In the genomic region with DNA sequence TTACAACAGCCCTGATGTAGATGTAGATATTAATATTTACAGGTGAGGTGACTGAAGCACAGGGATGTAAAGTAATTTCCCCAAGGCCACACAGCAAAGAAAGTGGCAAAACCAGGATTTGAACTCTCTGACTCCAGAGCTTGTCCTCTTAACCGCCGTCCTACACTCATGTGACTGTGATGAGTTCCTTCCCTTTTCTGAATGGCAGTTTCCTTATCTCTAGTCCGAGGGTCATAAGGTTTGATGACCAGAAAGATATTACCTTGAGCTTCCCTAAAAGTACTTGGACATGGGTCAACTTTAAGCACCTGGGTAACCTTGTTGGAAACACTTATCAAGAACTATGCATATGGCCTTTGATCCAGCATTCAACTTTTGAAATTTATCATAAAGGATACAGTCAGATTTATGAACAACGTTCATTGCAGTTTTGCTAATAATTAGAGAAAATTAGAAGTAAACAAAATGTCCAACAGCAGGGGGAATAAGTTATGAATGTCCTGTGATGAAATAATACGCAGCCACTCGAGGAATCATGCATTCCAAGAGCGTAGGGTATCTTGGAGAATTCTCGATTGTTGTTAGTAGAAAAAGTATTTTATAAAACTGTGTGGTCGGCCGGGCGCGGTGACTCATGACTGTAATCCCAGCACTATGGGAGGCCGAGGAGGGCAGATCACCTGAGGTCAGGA, we compare ENCODE assay signal across 17 cellular contexts. TPM values are rescaled to one million over a fixed set of nuclear protein-coding genes. Genes with fewer than 3 reads are reported as not detected.
"Had no signal": no experiment of that assay in that cellular context is flagged by ENCODE, and none has a peak within 500 bp of the region (broad histone marks: within the 10 kb centered on the region; RNA-seq: fewer than 3 reads in every experiment).

No MANE protein-coding gene starts in this region.

- H3K4me3 ChIP-seq: ascending aorta, breast epithelium, left ventricle myocardium inferior, sigmoid colon, stomach, testis had no signal

- DNase-seq: activated CD4-positive, alpha-beta T cell treated with anti-CD3 and anti-CD28 coated beads, Interleukin-2, amount 10 ng/mL, durations not matched to agents 7 days and 5 days; activated CD8-positive, alpha-beta memory T cell treated with anti-CD3 and anti-CD28 coated beads for 24 hours; activated naive CD8-positive, alpha-beta T cell treated with anti-CD3 and anti-CD28 coated beads, Interleukin-2, amount 10 ng/mL, durations not matched to agents 7 days and 5 days; cerebellar nuclear complex; effector CD8-positive, alpha-beta T cell; glutamatergic neuron; hypothalamus; left ventricle myocardium inferior; mesendoderm; sigmoid colon; stimulated activated CD4-positive, alpha-beta T cell treated with anti-CD3 and anti-CD28 coated beads, Interleukin-1b, Interleukin-23, amount 100 ng/mL, for 48 hours had no signal

- H3K4me1 ChIP-seq: ascending aorta, breast epithelium, sigmoid colon, testis had no signal

- H3K27me3 ChIP-seq: ascending aorta, breast epithelium, sigmoid colon, stomach, testis had no signal

- H3K36me3 ChIP-seq: ascending aorta, breast epithelium, left ventricle myocardium inferior, sigmoid colon, stomach had no signal

- H3K27ac ChIP-seq: breast epithelium, left ventricle myocardium inferior, sigmoid colon, stomach, testis had no signal

- H3K9me3 ChIP-seq: ascending aorta, breast epithelium, left ventricle myocardium inferior, sigmoid colon, stomach, testis had no signal

RNA-seq across cellular contexts. Expression of gene TLDC2, which starts 2.3 kb away (rescaled TPM):
- total RNA-seq: activated CD4-positive, alpha-beta T cell treated with anti-CD3 and anti-CD28 coated beads, Interleukin-2, amount 10 ng/mL, durations not matched to agents 7 days and 5 days; activated naive CD8-positive, alpha-beta T cell treated with anti-CD3 and anti-CD28 coated beads, Interleukin-2, amount 10 ng/mL, durations not matched to agents 7 days and 5 days; activated T-helper 1 cell treated with anti-CD3 and anti-CD28 coated beads, Interleukin-12 subunit alpha, Interleukin-12 subunit beta, Interleukin-2, Interleukin-4 antibody, amounts not matched to agents 30 ng/mL and 10 ng/mL and 1 ng/mL, durations not matched to agents 14 hours and 24 hours and 36 hours; ascending aorta; endothelial cell of umbilical vein; left ventricle myocardium inferior had no signal
